14 cellular contexts compared by ENCODE assay signal in genomic region chr2:191894681-191895147, GRCh38. TPM values are rescaled to one million over a fixed set of nuclear protein-coding genes. Genes with fewer than 3 reads are reported as not detected.
DNase-seq lines count a peak whose midpoint lies in the region; ATAC-seq and TF ChIP-seq lines count a peak whose summit lies in the region.
"Had no signal": no experiment of that assay in that cellular context is flagged by ENCODE, and none has a peak within 500 bp of the region (broad histone marks: within the 10 kb centered on the region; RNA-seq: fewer than 3 reads in every experiment).

No MANE protein-coding gene starts in this region.

- no peak for TF ChIP-seq EP300 in neural cell (conservative IDR thresholded peaks at IDR 0.05; ENCODE audit: poor library complexity, severe bottlenecking)

- H3K9me3 ChIP-seq in neural cell (ENCODE audit: low read length) (no peaks in the 10 kb centered on the region), Peyer's patch (no peaks in the 10 kb centered on the region)
- H3K9me3 ChIP-seq: gastrocnemius medialis had no signal

- H2AFZ ChIP-seq in neural cell (ENCODE audit: low read depth, low read length): no peak overlapping the region

- TF ChIP-seq POLR2A in Peyer's patch (IDR thresholded peaks at IDR 0.05): no peak

- H3K27me3 ChIP-seq in neural cell (ENCODE audit: insufficient read depth, low read depth, low read length): no peaks in the 10 kb centered on the region
- no peaks in the 10 kb centered on the region for H3K27me3 ChIP-seq in Peyer's patch
- H3K27me3 ChIP-seq: gastrocnemius medialis had no signal

- DNase-seq in HPDE6-E6E7 (ENCODE audit: extremely low spot score) (peak; percentile 59), cardiac fibroblast (ENCODE audit: low read depth in 2 of 2) (peak; percentile 70 to 85), T-helper 2 cell (no peak), Peyer's patch (no peak)
- DNase-seq: activated CD4-positive, alpha-beta T cell treated with anti-CD3 and anti-CD28 coated beads, Interleukin-2, amount 10 ng/mL, durations not matched to agents 7 days and 5 days; DND-41; gastrocnemius medialis; NCI-H1105 treated with DMSO at 0.1 percent for 48 hours; stimulated activated naive CD8-positive, alpha-beta T cell treated with anti-CD3 and anti-CD28 coated beads, Interleukin-15, amount 100 ng/mL, for 72 hours had no signal

- H3K9ac ChIP-seq in neural cell (ENCODE audit: low read length): no peak overlapping the region

- H3K9me2 ChIP-seq in neural cell (ENCODE audit: insufficient read depth, low read length): no peaks in the 10 kb centered on the region

- no peaks in the 10 kb centered on the region for H3K36me3 ChIP-seq in neural cell (ENCODE audit: insufficient read depth, low read length)
- H3K36me3 ChIP-seq in Peyer's patch: no peaks in the 10 kb centered on the region
- H3K36me3 ChIP-seq: gastrocnemius medialis had no signal

- peak overlapping the region; percentile 64 for H3K27ac ChIP-seq in neural cell (ENCODE audit: low read length)
- no peak overlapping the region for H3K27ac ChIP-seq in Peyer's patch
- H3K27ac ChIP-seq: gastrocnemius medialis had no signal

- no peak for TF ChIP-seq RAD21 in neural cell (conservative IDR thresholded peaks at IDR 0.05)

- H4K20me1 ChIP-seq in neural cell (ENCODE audit: insufficient read depth): no peaks in the 10 kb centered on the region

- H3K79me2 ChIP-seq in neural cell (replicated peaks; ENCODE audit: insufficient read depth, low read length): no peaks in the 10 kb centered on the region

- no peaks in the 10 kb centered on the region for H3F3A ChIP-seq in neural cell (ENCODE audit: insufficient read depth, low read length, poor library complexity, severe bottlenecking)

- H3K4me2 ChIP-seq in neural cell (ENCODE audit: low read length): no peak overlapping the region

- H3K4me1 ChIP-seq in Peyer's patch: no peaks in the 10 kb centered on the region
- H3K4me1 ChIP-seq: gastrocnemius medialis had no signal

- TF ChIP-seq CTCF in cardiac fibroblast (IDR thresholded peaks at IDR 0.05; ENCODE audit: low read depth, low read length) (no peak), neural cell (IDR thresholded peaks at IDR 0.05; ENCODE audit: poor library complexity, severe bottlenecking) (no peak), Peyer's patch (IDR thresholded peaks at IDR 0.05) (no peak)

- H3K4me3 ChIP-seq in cardiac fibroblast (replicated peaks in 1 of 2; ENCODE audit: low read depth in 2 of 2, low read length in 2 of 2) (no peak overlapping the region), neural cell (ENCODE audit: low read length) (no peak overlapping the region), Peyer's patch (no peak overlapping the region)
- H3K4me3 ChIP-seq: gastrocnemius medialis had no signal

- peak; percentile 45 for ATAC-seq in GM18498 (IDR thresholded peaks at IDR 0.05; ENCODE audit: unreplicated experiment)
- no peak for ATAC-seq in GM18873 (IDR thresholded peaks at IDR 0.05; ENCODE audit: low FRiP score, unreplicated experiment)
- no peak for ATAC-seq in GM21528 (IDR thresholded peaks at IDR 0.05; ENCODE audit: low FRiP score, unreplicated experiment)
- ATAC-seq: gastrocnemius medialis; Right ventricle myocardium inferior; stimulated activated naive CD8-positive, alpha-beta T cell treated with anti-CD3 and anti-CD28 coated beads, Interleukin-15, amount 100 ng/mL, for 72 hours had no signal

TF ChIP-seq in neural cell, 6 proteins besides CTCF, POLR2A, EP300 and RAD21:
- TF ChIP-seq POLR2AphosphoS5 (IDR thresholded peaks at IDR 0.05): no peak
- no peak for TF ChIP-seq SMC3 (conservative IDR thresholded peaks at IDR 0.05; ENCODE audit: poor library complexity)
- TF ChIP-seq EZH2 (IDR thresholded peaks at IDR 0.05; ENCODE audit: borderline replicate concordance, insufficient read depth, low read length, poor library complexity, severe bottlenecking): no peak

RNA-seq across cellular contexts. Expression of gene CAVIN2, which starts 47.8 kb away (rescaled TPM):
- polyA plus RNA-seq in neural cell: not detected in 2 replicates
- polyA minus RNA-seq in neural cell: not detected in 2 replicates
- 10 to 100 TPM in 3 of 4 donors, 1 to 10 TPM in 1; 7.9 to 49.5 (median 15.2) TPM for total RNA-seq in Peyer's patch
- total RNA-seq: activated CD4-positive, alpha-beta T cell treated with anti-CD3 and anti-CD28 coated beads, Interleukin-2, amount 10 ng/mL, durations not matched to agents 7 days and 5 days had no signal

Comparison
In these comparisons a context has a peak if more than half of its experiments do, and no peak if none do; other contexts are left out.
1. DNase-seq: peak in HPDE6-E6E7 (single experiment) and cardiac fibroblast (2 of 2); none in T-helper 2 cell (0 of 5) and Peyer's patch (0 of 3).